Comparison of ENCODE assay signal across 9 cellular contexts in genomic region chr15:78564743-78565096, GRCh38. TPM values are rescaled to one million over a fixed set of nuclear protein-coding genes. Genes with fewer than 3 reads are reported as not detected.
DNase-seq lines count a peak whose midpoint lies in the region; ATAC-seq, FAIRE-seq and TF ChIP-seq lines count a peak whose summit lies in the region.
"Had no signal": no experiment of that assay in that cellular context is flagged by ENCODE, and none has a peak within 500 bp of the region (broad histone marks: within the 10 kb centered on the region; RNA-seq: fewer than 3 reads in every experiment).

No MANE protein-coding gene starts in this region.

- H3K4me3 ChIP-seq in HepG2 (replicated peaks in 1 of 3; ENCODE audit: insufficient read depth in 1 of 3, low read depth in 2 of 3, low read length in 3 of 3) (no peak overlapping the region; a peak in 1 of 6 replicates), right lobe of liver (no peak overlapping the region), OCI-LY1 (ENCODE audit: low read depth, low read length, poor library complexity, severe bottlenecking) (peak overlapping the region; percentile 61)

- in situ Hi-C loops in HepG2 (cut with HindIII; ENCODE audit: extremely low pct_ligation_motif_present, low pct_unique_long_range_greater_than_20kb): no loop called here

- H3K9ac ChIP-seq in HepG2 (ENCODE audit: insufficient read depth, low read depth, low read length): no peak overlapping the region
- peak overlapping the region; percentile 44; the same call in 1 of the 2 replicates for H3K9ac ChIP-seq in OCI-LY1 (ENCODE audit: low read length)

- ATAC-seq in HepG2: peak; percentile 9; the same call in 2 of the 3 replicates
- ATAC-seq in right lobe of liver: no peak
- no peak for ATAC-seq in HG02763 (IDR thresholded peaks at IDR 0.05; ENCODE audit: unreplicated experiment)

- H3K36me3 ChIP-seq in HepG2 (replicated peaks in 1 of 2; ENCODE audit: control insufficient read depth in 1 of 2, insufficient read depth in 2 of 2, low read length in 2 of 2): no peaks in the 10 kb centered on the region
- H3K36me3 ChIP-seq in right lobe of liver: no peaks in the 10 kb centered on the region
- H3K36me3 ChIP-seq in OCI-LY1 (ENCODE audit: insufficient read depth, low read length): no peaks in the 10 kb centered on the region

- peaks cover 2 to 13% (median 12%) of the 10 kb centered on the region in 3 donors for H3K27me3 Mint-ChIP-seq in immature natural killer cell (ENCODE audit: low read depth in 3 of 3)

- TF ChIP-seq RAD21 in HepG2 (CRISPR knock-in tag; IDR thresholded peaks at IDR 0.05): no peak

- TF ChIP-seq EP300 in HepG2 (IDR thresholded peaks at IDR 0.05; ENCODE audit: low read depth in 2 of 2, low read length in 2 of 2) (no peak), HepG2 (CRISPR knock-in tag; IDR thresholded peaks at IDR 0.05; ENCODE audit: borderline replicate concordance) (no peak)

- peak overlapping the region in 4 of 6 donors; percentile 10 to 82 (median 36) for H3K27ac Mint-ChIP-seq in immature natural killer cell

- H3K4me2 ChIP-seq in HepG2 (ENCODE audit: low read depth, low read length): peak overlapping the region; percentile 91
- peak overlapping the region; percentile 63 for H3K4me2 ChIP-seq in OCI-LY1 (ENCODE audit: low read length)

- H3K4me1 ChIP-seq in HepG2 (ENCODE audit: insufficient read depth, low read length) (peaks cover 18% of the 10 kb centered on the region), right lobe of liver (peaks cover 0 to 5% (median 0%) of the 10 kb centered on the region in 4 donors), OCI-LY1 (ENCODE audit: insufficient read depth, low read length, severe bottlenecking) (peaks cover 19% of the 10 kb centered on the region)

- peak overlapping the region; percentile 80 to 88 (median 86) for H3K4me3 Mint-ChIP-seq in immature natural killer cell

- intact Hi-C loops in HepG2 (cut with micrococcal nuclease; ENCODE audit: unreplicated experiment) (loop anchor here (1.0 to 10.0 kb wide), 3 partner anchors 24 to 260 kb away; partner anchors contain the start of genes HYKK and PSMA4), right lobe of liver (cut with DNase I) (no loop called here)

- peaks cover 1% of the 10 kb centered on the region for H3K79me2 ChIP-seq in HepG2 (ENCODE audit: insufficient read depth, low read length)
- H3K79me2 ChIP-seq in OCI-LY1 (ENCODE audit: insufficient read depth, low read length): no peaks in the 10 kb centered on the region

- H4K20me1 ChIP-seq in HepG2 (ENCODE audit: insufficient read depth, low read length): no peaks in the 10 kb centered on the region
- no peaks in the 10 kb centered on the region for H4K20me1 ChIP-seq in OCI-LY1 (ENCODE audit: insufficient read depth, low read length)

- H3K9me2 ChIP-seq in OCI-LY1 (ENCODE audit: low read depth, low read length): no peaks in the 10 kb centered on the region

- no peak for DNase-seq in HepG2 (ENCODE audit: low spot score)
- no peak for DNase-seq in right lobe of liver
- DNase-seq in immature natural killer cell: no peak
- DNase-seq in GM12891 (ENCODE audit: insufficient read length, low spot score): no peak
- no peak for DNase-seq in H54 (ENCODE audit: insufficient read length, low spot score)
- no peak for DNase-seq in GDM1 (lab: John Stamatoyannopoulos, UW)

- 65% methylated on average over 6 of the region's 11 CpGs for WGBS in HepG2 (ENCODE audit: low lambda C conversion rate)
- 34% methylated on average over 8 of the region's 11 CpGs for WGBS in right lobe of liver (ENCODE audit: insufficient coverage, low coverage, low lambda C conversion rate, missing lambda C conversion rate)

- no peaks in the 10 kb centered on the region for H3K9me3 ChIP-seq in HepG2 (ENCODE audit: low read length)
- H3K9me3 ChIP-seq in right lobe of liver: no peaks in the 10 kb centered on the region
- no peaks in the 10 kb centered on the region for H3K9me3 ChIP-seq in OCI-LY1 (ENCODE audit: low read length)

- no peaks in the 10 kb centered on the region for H3K27me3 ChIP-seq in HepG2 (ENCODE audit: control insufficient read depth in 1 of 2, insufficient read depth in 2 of 2, low read length in 2 of 2)
- H3K27me3 ChIP-seq in right lobe of liver: no peaks in the 10 kb centered on the region
- H3K27me3 ChIP-seq in OCI-LY1 (ENCODE audit: insufficient read depth, low read length): no peaks in the 10 kb centered on the region; the same call in 1 of the 2 replicates

- no peaks in the 10 kb centered on the region for H3K36me3 Mint-ChIP-seq in immature natural killer cell

- H3K27ac ChIP-seq in HepG2 (ENCODE audit: extremely low read length, insufficient read depth, low read length) (no peak overlapping the region), right lobe of liver (no peak overlapping the region), OCI-LY1 (ENCODE audit: low read depth, low read length, poor library complexity, severe bottlenecking) (no peak overlapping the region)

- no peak for FAIRE-seq in HepG2 (lab: Jason Lieb, UNC)
- no peak for FAIRE-seq in GM12891 (lab: Jason Lieb, UNC)
- no peak for FAIRE-seq in H54 (lab: Jason Lieb, UNC)

- TF ChIP-seq POLR2A in HepG2 (IDR thresholded peaks at IDR 0.05; ENCODE audit: insufficient read depth in 1 of 2, low read depth in 2 of 2, low read length in 2 of 2) (no peak), right lobe of liver (IDR thresholded peaks at IDR 0.05) (no peak), GM12891 (IDR thresholded peaks at IDR 0.05; ENCODE audit: low read depth, low read length) (no peak), H54 (IDR thresholded peaks at IDR 0.05; ENCODE audit: low read depth, low read length) (no peak)

- TF ChIP-seq CTCF in HepG2 (CRISPR knock-in tag; IDR thresholded peaks at IDR 0.05): no peak
- TF ChIP-seq CTCF in right lobe of liver (IDR thresholded peaks at IDR 0.05): no peak
- no peak for TF ChIP-seq CTCF in OCI-LY1 (IDR thresholded peaks at IDR 0.05; ENCODE audit: low read length)

- CTCF ChIA-PET in HepG2 (lab: Yijun Ruan, JAX; ENCODE audit: low intra/inter-chr PET ratio, low total read pairs): no interaction called here

- H3K9me3 Mint-ChIP-seq in immature natural killer cell: peaks cover 0 to 2% (median 0%) of the 10 kb centered on the region in 6 donors

- no peaks in the 10 kb centered on the region for H3F3A ChIP-seq in OCI-LY1 (ENCODE audit: insufficient read depth, low read length)

- H2AFZ ChIP-seq in HepG2 (ENCODE audit: low read length) (no peak overlapping the region), OCI-LY1 (ENCODE audit: low read length) (no peak overlapping the region)

- POLR2A ChIA-PET in HepG2 (lab: Yijun Ruan, JAX): interaction anchor here (0.8 to 2.6 kb wide), 8 partner anchors 10 to 261 kb away, joined by 3 to 40 read pairs (median 4); partner anchors contain the start of genes HYKK, IREB2 and PSMA4

- no TSS peak for BruUV-seq in HepG2 (replicated peaks; lab: Mats Ljungman, UMichigan)

- peaks cover 19% of the 10 kb centered on the region in 2 donors for H3K4me1 Mint-ChIP-seq in immature natural killer cell

RNA-seq across cellular contexts. Expression of gene CHRNA5, which starts 0.6 kb away (rescaled TPM):
- total RNA-seq in HepG2 (2016; rRNA removed; fragmentation: Illumina TruSeq; extraction: Trizol) (5.1 and 10.5 TPM in 2 replicates), right lobe of liver (under 1 TPM in 5 of 6 experiments, not detected in 1; 0.19 to 0.56 (median 0.38) TPM)
- total RNA-seq in HepG2 (2016; cell fraction: cytosol; rRNA removed; fragmentation: Illumina TruSeq; extraction: Trizol; ENCODE audit: low read depth): 2.6 and 4.4 TPM in 2 replicates
- 6.0 and 9.6 TPM in 2 replicates for total RNA-seq in HepG2 (2016; cell fraction: insoluble cytoplasmic fraction; rRNA removed; fragmentation: Illumina TruSeq; extraction: Trizol)
- total RNA-seq in HepG2 (2016; cell fraction: membrane; rRNA removed; fragmentation: Illumina TruSeq; extraction: Trizol): 3.0 and 4.1 TPM in 2 replicates
- total RNA-seq in HepG2 (2016; cell fraction: nucleus; rRNA removed; fragmentation: Illumina TruSeq; extraction: Trizol): 9.4 and 11.0 TPM in 2 replicates
- polyA plus RNA-seq in HepG2 (2011; rRNA removed) (3.7 and 4.1 TPM in 2 replicates), immature natural killer cell (1 to 10 TPM in 1 of 3 donors, under 1 TPM in 2; 0.53 to 1.4 (median 0.62) TPM)
- polyA plus RNA-seq in HepG2 (2011; cell fraction: cytosol; rRNA removed): 1.4 and 2.7 TPM in 2 replicates
- polyA plus RNA-seq in HepG2 (2011; cell fraction: nucleus; rRNA removed): 0.37 and 1.0 TPM in 2 replicates
- polyA plus RNA-seq in HepG2 (2012): 3.7 and 3.8 TPM in 2 replicates
- 0.54 and 1.3 TPM in 2 replicates for polyA plus RNA-seq in HepG2 (2016; cell fraction: cytosol; fragmentation: Illumina TruSeq; extraction: Trizol; ENCODE audit: low read depth)
- polyA plus RNA-seq in HepG2 (2016; cell fraction: insoluble cytoplasmic fraction; fragmentation: Illumina TruSeq; extraction: Trizol; ENCODE audit: low read depth): 4.2 and 7.2 TPM in 2 replicates
- polyA plus RNA-seq in HepG2 (2016; cell fraction: membrane; fragmentation: Illumina TruSeq; extraction: Trizol; ENCODE audit: low read depth): 1.9 and 2.0 TPM in 2 replicates
- polyA plus RNA-seq in HepG2 (2016; cell fraction: nucleus; fragmentation: Illumina TruSeq; extraction: Trizol; ENCODE audit: insufficient read depth, low read depth): 14.9 and 16.7 TPM in 2 replicates
- polyA minus RNA-seq in HepG2 (2011; rRNA and poly(A)+ RNA removed; ENCODE audit: low replicate concordance): 1.4 and 13.3 TPM in 2 replicates
- 1.4 and 1.5 TPM in 2 replicates for polyA minus RNA-seq in HepG2 (2011; cell fraction: cytosol; rRNA and poly(A)+ RNA removed)
- 0.99 and 1.3 TPM in 2 replicates for polyA minus RNA-seq in HepG2 (2011; cell fraction: nucleus; rRNA and poly(A)+ RNA removed)
- 1.5 TPM for polyA plus RNA-seq in GM12891 (2012; ENCODE audit: low read depth, missing spikeins)

RNA-seq across cellular contexts. Expression of gene PSMA4, which starts 24.5 kb away (rescaled TPM):
- 404 and 667 TPM in 2 replicates for total RNA-seq in HepG2 (2016; rRNA removed; fragmentation: Illumina TruSeq; extraction: Trizol)
- total RNA-seq in HepG2 (2016; cell fraction: cytosol; rRNA removed; fragmentation: Illumina TruSeq; extraction: Trizol; ENCODE audit: low read depth): 98.5 and 109 TPM in 2 replicates
- 403 and 697 TPM in 2 replicates for total RNA-seq in HepG2 (2016; cell fraction: insoluble cytoplasmic fraction; rRNA removed; fragmentation: Illumina TruSeq; extraction: Trizol)
- 140 and 147 TPM in 2 replicates for total RNA-seq in HepG2 (2016; cell fraction: membrane; rRNA removed; fragmentation: Illumina TruSeq; extraction: Trizol)
- total RNA-seq in HepG2 (2016; cell fraction: nucleus; rRNA removed; fragmentation: Illumina TruSeq; extraction: Trizol): 134 and 137 TPM in 2 replicates
- polyA plus RNA-seq in HepG2 (2011; rRNA removed): 145 and 202 TPM in 2 replicates
- 108 and 163 TPM in 2 replicates for polyA plus RNA-seq in HepG2 (2011; cell fraction: cytosol; rRNA removed)
- polyA plus RNA-seq in HepG2 (2011; cell fraction: nucleus; rRNA removed): 36.7 and 54.6 TPM in 2 replicates
- polyA plus RNA-seq in HepG2 (2012): 210 and 212 TPM in 2 replicates
- 100 and 107 TPM in 2 replicates for polyA plus RNA-seq in HepG2 (2016; cell fraction: cytosol; fragmentation: Illumina TruSeq; extraction: Trizol; ENCODE audit: low read depth)
- 529 and 575 TPM in 2 replicates for polyA plus RNA-seq in HepG2 (2016; cell fraction: insoluble cytoplasmic fraction; fragmentation: Illumina TruSeq; extraction: Trizol; ENCODE audit: low read depth)
- polyA plus RNA-seq in HepG2 (2016; cell fraction: membrane; fragmentation: Illumina TruSeq; extraction: Trizol; ENCODE audit: low read depth): 98.3 and 108 TPM in 2 replicates
- polyA plus RNA-seq in HepG2 (2016; cell fraction: nucleus; fragmentation: Illumina TruSeq; extraction: Trizol; ENCODE audit: insufficient read depth, low read depth): 162 and 169 TPM in 2 replicates
- polyA minus RNA-seq in HepG2 (2011; rRNA and poly(A)+ RNA removed; ENCODE audit: low replicate concordance): 24.7 and 98.6 TPM in 2 replicates
- polyA minus RNA-seq in HepG2 (2011; cell fraction: cytosol; rRNA and poly(A)+ RNA removed): 56.3 and 58.1 TPM in 2 replicates
- 42.0 and 45.1 TPM in 2 replicates for polyA minus RNA-seq in HepG2 (2011; cell fraction: nucleus; rRNA and poly(A)+ RNA removed)
- total RNA-seq in right lobe of liver: 100 to 1,000 TPM in 3 of 6 experiments, 10 to 100 TPM in 3; 66.1 to 147 (median 92.3) TPM
- 100 to 1,000 TPM; 263 to 510 (median 315) TPM for polyA plus RNA-seq in immature natural killer cell
- polyA plus RNA-seq in GM12891 (2012; ENCODE audit: low read depth, missing spikeins): 322 TPM

RNA-seq across cellular contexts. Expression of gene CHRNA3, which starts 56.1 kb away (rescaled TPM):
- total RNA-seq in HepG2 (2016; rRNA removed; fragmentation: Illumina TruSeq; extraction: Trizol): not detected in 2 replicates
- total RNA-seq in HepG2 (2016; cell fraction: cytosol; rRNA removed; fragmentation: Illumina TruSeq; extraction: Trizol; ENCODE audit: low read depth): not detected in 2 replicates
- not detected in 2 replicates for total RNA-seq in HepG2 (2016; cell fraction: insoluble cytoplasmic fraction; rRNA removed; fragmentation: Illumina TruSeq; extraction: Trizol)
- not detected in 2 replicates for total RNA-seq in HepG2 (2016; cell fraction: membrane; rRNA removed; fragmentation: Illumina TruSeq; extraction: Trizol)
- not detected in 2 replicates for total RNA-seq in HepG2 (2016; cell fraction: nucleus; rRNA removed; fragmentation: Illumina TruSeq; extraction: Trizol)
- not detected in 2 replicates for polyA plus RNA-seq in HepG2 (2011; rRNA removed)
- polyA plus RNA-seq in HepG2 (2011; cell fraction: cytosol; rRNA removed): not detected in 2 replicates
- not detected in 2 replicates for polyA plus RNA-seq in HepG2 (2011; cell fraction: nucleus; rRNA removed)
- polyA plus RNA-seq in HepG2 (2012): 0.64 TPM in 1 of 2 replicates, not detected in the other
- not detected in 2 replicates for polyA plus RNA-seq in HepG2 (2016; cell fraction: cytosol; fragmentation: Illumina TruSeq; extraction: Trizol; ENCODE audit: low read depth)
- polyA plus RNA-seq in HepG2 (2016; cell fraction: insoluble cytoplasmic fraction; fragmentation: Illumina TruSeq; extraction: Trizol; ENCODE audit: low read depth): not detected in 2 replicates
- not detected in 2 replicates for polyA plus RNA-seq in HepG2 (2016; cell fraction: membrane; fragmentation: Illumina TruSeq; extraction: Trizol; ENCODE audit: low read depth)
- not detected in 2 replicates for polyA plus RNA-seq in HepG2 (2016; cell fraction: nucleus; fragmentation: Illumina TruSeq; extraction: Trizol; ENCODE audit: insufficient read depth, low read depth)
- not detected in 2 replicates for polyA minus RNA-seq in HepG2 (2011; rRNA and poly(A)+ RNA removed; ENCODE audit: low replicate concordance)
- not detected in 2 replicates for polyA minus RNA-seq in HepG2 (2011; cell fraction: cytosol; rRNA and poly(A)+ RNA removed)
- not detected in 2 replicates for polyA minus RNA-seq in HepG2 (2011; cell fraction: nucleus; rRNA and poly(A)+ RNA removed)
- not detected for total RNA-seq in right lobe of liver
- not detected for polyA plus RNA-seq in immature natural killer cell
- polyA plus RNA-seq in GM12891 (2012; ENCODE audit: low read depth, missing spikeins): 0.09 TPM
- total RNA-seq: T-helper 2 cell treated with Interferon-gamma antibody and Interleukin-4, amounts not matched to agents 100 ng/mL and 5 ng/mL, for 36 hours had no signal

RNA-seq across cellular contexts. Expression of gene HYKK, which starts 57.3 kb away (rescaled TPM):
- total RNA-seq in HepG2 (2016; rRNA removed; fragmentation: Illumina TruSeq; extraction: Trizol) (5.4 and 6.5 TPM in 2 replicates), right lobe of liver (1 to 10 TPM; 3.7 to 8.9 (median 5.2) TPM)
- total RNA-seq in HepG2 (2016; cell fraction: cytosol; rRNA removed; fragmentation: Illumina TruSeq; extraction: Trizol; ENCODE audit: low read depth): 5.6 and 5.8 TPM in 2 replicates
- total RNA-seq in HepG2 (2016; cell fraction: insoluble cytoplasmic fraction; rRNA removed; fragmentation: Illumina TruSeq; extraction: Trizol): 5.2 and 6.7 TPM in 2 replicates
- total RNA-seq in HepG2 (2016; cell fraction: membrane; rRNA removed; fragmentation: Illumina TruSeq; extraction: Trizol): 4.9 and 5.6 TPM in 2 replicates
- 2.7 and 3.7 TPM in 2 replicates for total RNA-seq in HepG2 (2016; cell fraction: nucleus; rRNA removed; fragmentation: Illumina TruSeq; extraction: Trizol)
- polyA plus RNA-seq in HepG2 (2011; rRNA removed) (3.5 and 3.6 TPM in 2 replicates), immature natural killer cell (under 1 TPM in 1 of 3 donors, not detected in 2; 0.31 TPM)
- polyA plus RNA-seq in HepG2 (2011; cell fraction: cytosol; rRNA removed): 1.8 and 3.1 TPM in 2 replicates
- polyA plus RNA-seq in HepG2 (2011; cell fraction: nucleus; rRNA removed): 2.0 and 3.1 TPM in 2 replicates
- polyA plus RNA-seq in HepG2 (2012): 2.5 and 4.5 TPM in 2 replicates
- 4.8 and 5.7 TPM in 2 replicates for polyA plus RNA-seq in HepG2 (2016; cell fraction: cytosol; fragmentation: Illumina TruSeq; extraction: Trizol; ENCODE audit: low read depth)
- 6.6 and 8.7 TPM in 2 replicates for polyA plus RNA-seq in HepG2 (2016; cell fraction: insoluble cytoplasmic fraction; fragmentation: Illumina TruSeq; extraction: Trizol; ENCODE audit: low read depth)
- 4.1 and 6.7 TPM in 2 replicates for polyA plus RNA-seq in HepG2 (2016; cell fraction: membrane; fragmentation: Illumina TruSeq; extraction: Trizol; ENCODE audit: low read depth)
- 5.0 and 5.8 TPM in 2 replicates for polyA plus RNA-seq in HepG2 (2016; cell fraction: nucleus; fragmentation: Illumina TruSeq; extraction: Trizol; ENCODE audit: insufficient read depth, low read depth)
- polyA minus RNA-seq in HepG2 (2011; rRNA and poly(A)+ RNA removed; ENCODE audit: low replicate concordance): 2.5 and 7.9 TPM in 2 replicates
- 2.1 and 2.3 TPM in 2 replicates for polyA minus RNA-seq in HepG2 (2011; cell fraction: cytosol; rRNA and poly(A)+ RNA removed)
- polyA minus RNA-seq in HepG2 (2011; cell fraction: nucleus; rRNA and poly(A)+ RNA removed): 4.1 and 5.7 TPM in 2 replicates
- polyA plus RNA-seq in GM12891 (2012; ENCODE audit: low read depth, missing spikeins): 1.4 TPM
